In the genomic region with DNA sequence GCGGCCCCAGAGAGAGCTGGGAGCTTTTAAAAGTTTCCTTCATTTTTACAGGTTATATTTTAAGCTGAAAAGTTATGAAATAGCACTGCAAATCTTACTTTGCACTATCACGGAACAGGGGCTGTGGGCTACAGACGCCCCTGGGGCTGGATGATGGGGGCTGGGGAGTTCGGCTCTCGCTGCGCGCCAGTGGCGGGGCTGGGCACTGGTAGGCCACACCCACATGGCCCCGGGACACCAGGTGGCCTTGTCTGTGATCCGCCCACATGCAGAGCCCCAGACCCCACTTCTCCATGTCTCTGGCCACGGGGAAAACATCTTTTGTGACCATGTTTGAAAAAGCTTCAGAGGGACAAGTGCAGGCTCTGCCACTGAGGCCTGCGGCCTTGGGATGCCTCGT, we compare ENCODE assay signal across 24 cellular contexts. TPM values are rescaled to one million over a fixed set of nuclear protein-coding genes. Genes with fewer than 3 reads are reported as not detected.
DNase-seq lines count a peak whose midpoint lies in the region; ATAC-seq and TF ChIP-seq lines count a peak whose summit lies in the region.
"Had no signal": no experiment of that assay in that cellular context is flagged by ENCODE, and none has a peak within 500 bp of the region (broad histone marks: within the 10 kb centered on the region; RNA-seq: fewer than 3 reads in every experiment).

No MANE protein-coding gene starts in this region.

- no peak for TF ChIP-seq CTCF in neural cell (IDR thresholded peaks at IDR 0.05; ENCODE audit: poor library complexity, severe bottlenecking)

- H3K4me1 ChIP-seq in right cardiac atrium (ENCODE audit: control insufficient read depth, insufficient read depth, low read length) (no peaks in the 10 kb centered on the region), HUES6 (ENCODE audit: control insufficient read depth, insufficient read depth, low read length) (peaks cover 5% of the 10 kb centered on the region; the same call in 1 of the 2 replicates)

- H4K20me1 ChIP-seq in neural cell (ENCODE audit: insufficient read depth): no peaks in the 10 kb centered on the region

- peak overlapping the region; percentile 0 for H3K4me2 ChIP-seq in neural cell (ENCODE audit: low read length)
- H3K4me2 ChIP-seq: BLaER1 had no signal

- no peak overlapping the region for H3K4me3 ChIP-seq in right cardiac atrium (ENCODE audit: low read length)
- H3K4me3 ChIP-seq in HUES6 (ENCODE audit: low read depth, low read length): no peak overlapping the region; the same call in 1 of the 2 replicates
- H3K4me3 ChIP-seq in neural cell (ENCODE audit: low read length): no peak overlapping the region
- H3K4me3 ChIP-seq: BLaER1, GM12878 had no signal

- H3F3A ChIP-seq in neural cell (ENCODE audit: insufficient read depth, low read length, poor library complexity, severe bottlenecking): no peaks in the 10 kb centered on the region

- TF ChIP-seq RAD21 in neural cell (conservative IDR thresholded peaks at IDR 0.05): no peak

- no peaks in the 10 kb centered on the region for H3K9me2 ChIP-seq in neural cell (ENCODE audit: insufficient read depth, low read length)

- H3K9me3 ChIP-seq in right cardiac atrium (ENCODE audit: control insufficient read depth, low read length): no peaks in the 10 kb centered on the region
- H3K9me3 ChIP-seq in HUES6 (ENCODE audit: control insufficient read depth, insufficient read depth, low read depth, low read length): no peaks in the 10 kb centered on the region
- H3K9me3 ChIP-seq in neural cell (ENCODE audit: low read length): no peaks in the 10 kb centered on the region
- H3K9me3 ChIP-seq: BE2C, BLaER1 had no signal

- WGBS in right cardiac atrium: 92% methylated on average over 13 of the region's 13 CpGs

- intact Hi-C loops in right cardiac atrium (cut with DNase I): no loop called here
- intact Hi-C loops in left ventricle myocardium superior (cut with micrococcal nuclease): no loop called here

- no peaks in the 10 kb centered on the region for H3K27me3 ChIP-seq in right cardiac atrium (ENCODE audit: control insufficient read depth, insufficient read depth)
- no peaks in the 10 kb centered on the region for H3K27me3 ChIP-seq in HUES6 (ENCODE audit: control insufficient read depth, insufficient read depth, low read length)
- no peaks in the 10 kb centered on the region for H3K27me3 ChIP-seq in neural cell (ENCODE audit: insufficient read depth, low read depth, low read length)
- H3K27me3 ChIP-seq: BE2C, BLaER1 had no signal

- DNase-seq in right cardiac atrium: peak in 2 of 3 donors; percentile 4 to 30
- no peak for DNase-seq in left ventricle myocardium superior
- no peak for DNase-seq in occipital lobe (lab: John Stamatoyannopoulos, UW)
- DNase-seq in NCI-H187 (lab: John Stamatoyannopoulos, UW): no peak
- DNase-seq: 8988T; ACHN; C1 segment of cervical spinal cord; CD4-positive, alpha-beta memory T cell; CD4-positive, CD25-positive, alpha-beta regulatory T cell; CD8-positive, alpha-beta memory T cell; COR-L47; DMS 273 treated with DMSO at 0.1 percent for 48 hours; DMS153; DMS53; DMS79; DND-41; EL; GDM1 had no signal

- ATAC-seq in right cardiac atrium: no peak
- no peak for ATAC-seq in left ventricle myocardium superior
- no peak for ATAC-seq in GM21381 (IDR thresholded peaks at IDR 0.05; ENCODE audit: unreplicated experiment)
- ATAC-seq: GM12878 had no signal

- no peak overlapping the region for H3K27ac ChIP-seq in right cardiac atrium (ENCODE audit: low read length)
- H3K27ac ChIP-seq in HUES6 (ENCODE audit: low read depth, low read length): 0 out of 2 replicates have a peak overlapping the region, but pooled peaks have one; percentile 1
- H3K27ac ChIP-seq in neural cell (ENCODE audit: low read length): peak overlapping the region; percentile 51
- H3K27ac ChIP-seq: BLaER1 had no signal

- H3K9ac ChIP-seq in HUES6 (ENCODE audit: low read length) (no peak overlapping the region), neural cell (ENCODE audit: low read length) (peak overlapping the region; percentile 5)
- H3K9ac ChIP-seq: BLaER1 had no signal

- H3K79me2 ChIP-seq in neural cell (replicated peaks; ENCODE audit: insufficient read depth, low read length): no peaks in the 10 kb centered on the region

- H2AFZ ChIP-seq in neural cell (ENCODE audit: low read depth, low read length): no peak overlapping the region

- no peak for TF ChIP-seq EP300 in neural cell (conservative IDR thresholded peaks at IDR 0.05; ENCODE audit: poor library complexity, severe bottlenecking)

- H3K36me3 ChIP-seq in HUES6 (ENCODE audit: control insufficient read depth, insufficient read depth, low read length) (no peaks in the 10 kb centered on the region), neural cell (ENCODE audit: insufficient read depth, low read length) (no peaks in the 10 kb centered on the region)
- H3K36me3 ChIP-seq: BE2C had no signal

TF ChIP-seq in neural cell, 6 proteins besides CTCF, POLR2A, EP300 and RAD21:
- TF ChIP-seq, protein P1, sequence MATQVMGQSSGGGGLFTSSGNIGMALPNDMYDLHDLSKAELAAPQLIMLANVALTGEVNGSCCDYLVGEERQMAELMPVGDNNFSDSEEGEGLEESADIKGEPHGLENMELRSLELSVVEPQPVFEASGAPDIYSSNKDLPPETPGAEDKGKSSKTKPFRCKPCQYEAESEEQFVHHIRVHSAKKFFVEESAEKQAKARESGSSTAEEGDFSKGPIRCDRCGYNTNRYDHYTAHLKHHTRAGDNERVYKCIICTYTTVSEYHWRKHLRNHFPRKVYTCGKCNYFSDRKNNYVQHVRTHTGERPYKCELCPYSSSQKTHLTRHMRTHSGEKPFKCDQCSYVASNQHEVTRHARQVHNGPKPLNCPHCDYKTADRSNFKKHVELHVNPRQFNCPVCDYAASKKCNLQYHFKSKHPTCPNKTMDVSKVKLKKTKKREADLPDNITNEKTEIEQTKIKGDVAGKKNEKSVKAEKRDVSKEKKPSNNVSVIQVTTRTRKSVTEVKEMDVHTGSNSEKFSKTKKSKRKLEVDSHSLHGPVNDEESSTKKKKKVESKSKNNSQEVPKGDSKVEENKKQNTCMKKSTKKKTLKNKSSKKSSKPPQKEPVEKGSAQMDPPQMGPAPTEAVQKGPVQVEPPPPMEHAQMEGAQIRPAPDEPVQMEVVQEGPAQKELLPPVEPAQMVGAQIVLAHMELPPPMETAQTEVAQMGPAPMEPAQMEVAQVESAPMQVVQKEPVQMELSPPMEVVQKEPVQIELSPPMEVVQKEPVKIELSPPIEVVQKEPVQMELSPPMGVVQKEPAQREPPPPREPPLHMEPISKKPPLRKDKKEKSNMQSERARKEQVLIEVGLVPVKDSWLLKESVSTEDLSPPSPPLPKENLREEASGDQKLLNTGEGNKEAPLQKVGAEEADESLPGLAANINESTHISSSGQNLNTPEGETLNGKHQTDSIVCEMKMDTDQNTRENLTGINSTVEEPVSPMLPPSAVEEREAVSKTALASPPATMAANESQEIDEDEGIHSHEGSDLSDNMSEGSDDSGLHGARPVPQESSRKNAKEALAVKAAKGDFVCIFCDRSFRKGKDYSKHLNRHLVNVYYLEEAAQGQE (IDR thresholded peaks at IDR 0.05; ENCODE audit: borderline replicate concordance): no peak
- TF ChIP-seq EZH2 (IDR thresholded peaks at IDR 0.05; ENCODE audit: borderline replicate concordance, insufficient read depth, low read length, poor library complexity, severe bottlenecking) (no peak), TAF1 (IDR thresholded peaks at IDR 0.05; ENCODE audit: low read depth) (no peak), MXI1 (conservative IDR thresholded peaks at IDR 0.05; ENCODE audit: poor library complexity, severe bottlenecking) (no peak), SMC3 (conservative IDR thresholded peaks at IDR 0.05; ENCODE audit: poor library complexity) (no peak), POLR2AphosphoS5 (IDR thresholded peaks at IDR 0.05) (no peak)

RNA-seq across cellular contexts. Expression of a gene that starts 54.4 kb away (rescaled TPM):
- 10 to 100 TPM; 10.6 to 13.3 (median 11.2) TPM for total RNA-seq in right cardiac atrium
- polyA plus RNA-seq in right cardiac atrium: 7.8 TPM
- 6.0 TPM for total RNA-seq in left ventricle myocardium superior
- 9.2 and 16.2 TPM in 2 replicates for polyA plus RNA-seq in neural cell
- polyA minus RNA-seq in neural cell: 10.0 and 14.1 TPM in 2 replicates
- total RNA-seq in occipital lobe: 9.4 TPM

Comparison
In these comparisons a context has a peak if more than half of its experiments do, and no peak if none do; other contexts are left out.
1. DNase-seq: peak in right cardiac atrium (2 of 3); none in left ventricle myocardium superior (single experiment), occipital lobe (single experiment) and NCI-H187 (0 of 2).